In the genomic region with DNA sequence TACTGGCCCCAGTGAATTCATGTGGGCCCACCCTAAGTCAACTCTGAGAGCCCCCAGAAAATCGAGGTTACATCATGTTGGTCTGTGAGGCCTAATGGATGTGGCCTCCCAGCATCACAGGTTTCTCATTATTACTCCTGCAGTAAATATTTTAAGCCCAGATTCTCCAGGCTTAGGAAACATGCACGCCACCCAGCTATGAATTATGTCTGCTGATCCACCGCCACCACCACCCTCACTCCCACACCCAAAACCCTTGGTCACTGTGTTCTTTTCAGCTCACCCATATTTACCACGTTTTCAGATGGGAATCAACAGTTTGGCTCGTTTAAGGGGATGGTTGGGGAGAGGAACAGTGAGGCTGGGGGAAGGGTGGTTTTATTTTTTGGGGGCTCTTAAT, we compare ENCODE assay signal across 9 cellular contexts.
DNase-seq lines count a peak whose midpoint lies in the region; ATAC-seq and TF ChIP-seq lines count a peak whose summit lies in the region.
"Had no signal": no experiment of that assay in that cellular context is flagged by ENCODE, and none has a peak within 500 bp of the region (broad histone marks: within the 10 kb centered on the region; RNA-seq: fewer than 3 reads in every experiment).

No MANE protein-coding gene starts in this region.

- no peak for DNase-seq in activated CD8-positive, alpha-beta T cell treated with anti-CD3 and anti-CD28 coated beads, Interleukin-2, amount 10 ng/mL, durations not matched to agents 7 days and 5 days
- DNase-seq in gastrocnemius medialis (no peak), NCI-H146 (lab: John Stamatoyannopoulos, UW) (no peak), NCI-H774 (lab: John Stamatoyannopoulos, UW) (no peak)
- DNase-seq: NCI-H748 treated with DMSO at 0.1 percent for 48 hours had no signal

- H3K4me3 Mint-ChIP-seq in activated CD8-positive, alpha-beta T cell treated with anti-CD3 and anti-CD28 coated beads, Interleukin-2, amount 10 ng/mL, durations not matched to agents 7 days and 5 days, result peak overlapping the region; percentile 13

- no peaks in the 10 kb centered on the region for H3K9me3 ChIP-seq in gastrocnemius medialis

- H3K36me3 Mint-ChIP-seq in activated CD8-positive, alpha-beta T cell treated with anti-CD3 and anti-CD28 coated beads, Interleukin-2, amount 10 ng/mL, durations not matched to agents 7 days and 5 days (ENCODE audit: low read depth), result peaks cover 74% of the 10 kb centered on the region

- CTCF ChIA-PET in activated CD8-positive, alpha-beta T cell treated with anti-CD3 and anti-CD28 coated beads, Interleukin-2, amount 10 ng/mL, durations not matched to agents 7 days and 5 days (lab: Charles Lee), result no interaction called here

- intact Hi-C loops in gastrocnemius medialis (cut with DNase I; ENCODE audit: low total_unique reads), result no loop called here

- POLR2A ChIA-PET in activated CD8-positive, alpha-beta T cell treated with anti-CD3 and anti-CD28 coated beads, Interleukin-2, amount 10 ng/mL, durations not matched to agents 7 days and 5 days (lab: Charles Lee), result no interaction called here

- no peaks in the 10 kb centered on the region for H3K27me3 ChIP-seq in gastrocnemius medialis

- in situ Hi-C loops in gastrocnemius medialis (cut with MboI; ENCODE audit: low sequenced_read_pairs in 4 of 4), result no loop called here

- H3K4me3 ChIP-seq in gastrocnemius medialis, result no peak overlapping the region

- no peak for TF ChIP-seq CTCF in gastrocnemius medialis (IDR thresholded peaks at IDR 0.05 in 4 of 5, conservative IDR thresholded peaks at IDR 0.05 in 1 of 5)

- peak overlapping the region; percentile 70 for H3K27ac Mint-ChIP-seq in activated CD8-positive, alpha-beta T cell treated with anti-CD3 and anti-CD28 coated beads, Interleukin-2, amount 10 ng/mL, durations not matched to agents 7 days and 5 days

- peaks cover 78% of the 10 kb centered on the region for H3K4me1 Mint-ChIP-seq in activated CD8-positive, alpha-beta T cell treated with anti-CD3 and anti-CD28 coated beads, Interleukin-2, amount 10 ng/mL, durations not matched to agents 7 days and 5 days (ENCODE audit: low read depth)

- H3K27me3 Mint-ChIP-seq in activated CD8-positive, alpha-beta T cell treated with anti-CD3 and anti-CD28 coated beads, Interleukin-2, amount 10 ng/mL, durations not matched to agents 7 days and 5 days (ENCODE audit: low read depth), result no peaks in the 10 kb centered on the region

- TF ChIP-seq POLR2A in gastrocnemius medialis (IDR thresholded peaks at IDR 0.05), result no peak

- no peaks in the 10 kb centered on the region for H3K9me3 Mint-ChIP-seq in activated CD8-positive, alpha-beta T cell treated with anti-CD3 and anti-CD28 coated beads, Interleukin-2, amount 10 ng/mL, durations not matched to agents 7 days and 5 days (ENCODE audit: insufficient read depth)

- H3K36me3 ChIP-seq in gastrocnemius medialis, result no peaks in the 10 kb centered on the region

- ATAC-seq in GM18907 (IDR thresholded peaks at IDR 0.05; ENCODE audit: unreplicated experiment) (peak; percentile 3), HG02588 (IDR thresholded peaks at IDR 0.05; ENCODE audit: unreplicated experiment) (peak; percentile 21), gastrocnemius medialis (no peak), GM21576 (IDR thresholded peaks at IDR 0.05; ENCODE audit: unreplicated experiment) (no peak)
- ATAC-seq in activated CD8-positive, alpha-beta T cell treated with anti-CD3 and anti-CD28 coated beads, Interleukin-2, amount 10 ng/mL, durations not matched to agents 7 days and 5 days, result no peak

- peaks cover 52 to 56% of the 10 kb centered on the region in 2 donors for H3K4me1 ChIP-seq in gastrocnemius medialis

- H3K27ac ChIP-seq in gastrocnemius medialis, result peak overlapping the region in 3 of 4 donors; percentile 1 to 54 (median 44)
- H3K27ac ChIP-seq: VCaP had no signal

Comparison
In these comparisons a context has a peak if more than half of its experiments do, and no peak if none do; other contexts are left out.
1. ATAC-seq: peak in GM18907 (single experiment) and HG02588 (single experiment); none in activated CD8-positive, alpha-beta T cell treated with anti-CD3 and anti-CD28 coated beads, Interleukin-2, amount 10 ng/mL, durations not matched to agents 7 days and 5 days (single experiment), gastrocnemius medialis (0 of 2) and GM21576 (single experiment).